In the genomic region with DNA sequence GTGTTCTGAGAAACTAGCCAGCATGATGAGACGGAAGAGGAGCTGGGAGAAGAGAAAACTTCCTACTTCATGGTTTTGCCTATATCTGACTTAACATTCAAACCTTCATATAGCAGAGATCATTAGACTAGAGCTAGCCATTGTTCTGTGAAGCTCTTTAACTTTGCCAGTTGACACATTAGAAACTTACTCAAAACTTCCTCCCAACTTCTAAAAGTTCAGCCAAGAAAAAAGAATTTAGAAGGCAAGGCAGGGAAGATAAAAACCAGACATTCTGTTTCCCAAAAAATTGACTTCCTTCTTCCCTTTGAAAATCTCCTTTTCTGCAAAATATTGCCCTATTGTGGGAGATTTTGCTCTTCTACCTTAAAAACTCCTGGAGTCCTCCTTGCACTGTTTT, we compare ENCODE assay signal across 17 cellular contexts.
DNase-seq lines count a peak whose midpoint lies in the region; ATAC-seq, FAIRE-seq and TF ChIP-seq lines count a peak whose summit lies in the region.
"Had no signal": no experiment of that assay in that cellular context is flagged by ENCODE, and none has a peak within 500 bp of the region (broad histone marks: within the 10 kb centered on the region; RNA-seq: fewer than 3 reads in every experiment).

No MANE protein-coding gene starts in this region.

- ATAC-seq in T-cell (replicated peaks in 1 of 4) (no peak), HG03097 (IDR thresholded peaks at IDR 0.05; ENCODE audit: low FRiP score, unreplicated experiment) (no peak)
- ATAC-seq: CD8-positive, alpha-beta T cell had no signal

- DNase-seq in coronary artery (ENCODE audit: low spot score) = no peak
- DNase-seq in left ventricle myocardium inferior = no peak
- no peak for DNase-seq in vagina (ENCODE audit: extremely low spot score in 2 of 2)
- DNase-seq in T-cell = no peak
- no peak for DNase-seq in frontal cortex (ENCODE audit: low spot score in 2 of 2)
- DNase-seq: BE2C; CD8-positive, alpha-beta T cell; DND-41; GDM1; MM.1S; NCI-H1105; NCI-H1694 treated with DMSO at 0.1 percent for 48 hours; NCI-H748 treated with DMSO at 0.1 percent for 48 hours; PC-9 had no signal

- H3K27ac Mint-ChIP-seq in T-cell = no peak overlapping the region
- H3K27ac Mint-ChIP-seq: CD8-positive, alpha-beta T cell had no signal

- no peaks in the 10 kb centered on the region for H3K27me3 ChIP-seq in left ventricle myocardium inferior (ENCODE audit: low read depth)
- H3K27me3 ChIP-seq in skeletal muscle tissue (ENCODE audit: control insufficient read depth in 3 of 3, insufficient read depth in 3 of 3, low read length in 3 of 3) = no peaks in the 10 kb centered on the region
- H3K27me3 ChIP-seq in vagina = no peaks in the 10 kb centered on the region
- H3K27me3 ChIP-seq: BE2C had no signal

- no peaks in the 10 kb centered on the region for H3K9me3 Mint-ChIP-seq in T-cell
- H3K9me3 Mint-ChIP-seq: CD8-positive, alpha-beta T cell had no signal

- no peak overlapping the region for H3K4me3 Mint-ChIP-seq in T-cell
- H3K4me3 Mint-ChIP-seq: CD8-positive, alpha-beta T cell had no signal

- H3K36me3 ChIP-seq in left ventricle myocardium inferior (no peaks in the 10 kb centered on the region), skeletal muscle tissue (ENCODE audit: control insufficient read depth in 3 of 3, insufficient read depth in 3 of 3, low read length in 3 of 3) (no peaks in the 10 kb centered on the region), vagina (no peaks in the 10 kb centered on the region)
- H3K36me3 ChIP-seq: BE2C had no signal

- CTCF ChIA-PET in T-cell (lab: Charles Lee) = interaction anchor here in 1 of 2 donors (0.7 kb wide), 1 partner anchor 43 kb away, joined by 3 read pairs; no protein-coding TSS in a partner anchor

- no peaks in the 10 kb centered on the region for H3K9me3 ChIP-seq in left ventricle myocardium inferior (replicated peaks)
- no peaks in the 10 kb centered on the region for H3K9me3 ChIP-seq in skeletal muscle tissue (ENCODE audit: control insufficient read depth in 3 of 3, low read length in 3 of 3)
- no peaks in the 10 kb centered on the region for H3K9me3 ChIP-seq in vagina
- H3K9me3 ChIP-seq: BE2C had no signal

- intact Hi-C loops in left ventricle myocardium inferior (cut with micrococcal nuclease) (no loop called here), vagina (cut with DNase I) (no loop called here)

- TF ChIP-seq CTCF in coronary artery (IDR thresholded peaks at IDR 0.05) (no peak), left ventricle myocardium inferior (IDR thresholded peaks at IDR 0.05; ENCODE audit: borderline replicate concordance) (no peak), vagina (IDR thresholded peaks at IDR 0.05) (no peak)

- no peak for TF ChIP-seq POLR2A in vagina (IDR thresholded peaks at IDR 0.05)

- H3K4me1 Mint-ChIP-seq in T-cell = no peaks in the 10 kb centered on the region

- POLR2A ChIA-PET in T-cell (lab: Charles Lee) = no interaction called here

- H3K4me1 ChIP-seq in left ventricle myocardium inferior (peaks cover 21% of the 10 kb centered on the region), skeletal muscle tissue (ENCODE audit: control insufficient read depth in 3 of 3, insufficient read depth in 3 of 3, low read length in 3 of 3) (peaks cover 28 to 39% (median 29%) of the 10 kb centered on the region in 3 donors), vagina (peaks cover 6% of the 10 kb centered on the region)
- H3K4me1 ChIP-seq: BE2C had no signal

- H3K27ac ChIP-seq in coronary artery = peak overlapping the region; percentile 43 to 70
- H3K27ac ChIP-seq in left ventricle myocardium inferior (replicated peaks) = peak overlapping the region; percentile 85
- peak overlapping the region; percentile 90 for H3K27ac ChIP-seq in skeletal muscle tissue (ENCODE audit: low read depth, low read length)
- peak overlapping the region; percentile 63 for H3K27ac ChIP-seq in vagina
- H3K27ac ChIP-seq: PC-9 had no signal

- no peak overlapping the region for H3K4me3 ChIP-seq in coronary artery
- H3K4me3 ChIP-seq in left ventricle myocardium inferior = no peak overlapping the region
- no peak overlapping the region for H3K4me3 ChIP-seq in skeletal muscle tissue (ENCODE audit: low read length in 3 of 3)
- no peak overlapping the region for H3K4me3 ChIP-seq in vagina
- H3K4me3 ChIP-seq: PC-9 had no signal

- no peak for FAIRE-seq in frontal cortex (lab: Jason Lieb, UNC)
- FAIRE-seq: GM12892 had no signal

- peaks cover 9% of the 10 kb centered on the region in 2 donors for H3K27me3 Mint-ChIP-seq in T-cell

- H3K9ac ChIP-seq in skeletal muscle tissue (ENCODE audit: low read depth in 1 of 3, low read length in 3 of 3) = no peak overlapping the region

- no peaks in the 10 kb centered on the region for H3K36me3 Mint-ChIP-seq in T-cell
- H3K36me3 Mint-ChIP-seq: CD8-positive, alpha-beta T cell had no signal
